In the genomic region with DNA sequence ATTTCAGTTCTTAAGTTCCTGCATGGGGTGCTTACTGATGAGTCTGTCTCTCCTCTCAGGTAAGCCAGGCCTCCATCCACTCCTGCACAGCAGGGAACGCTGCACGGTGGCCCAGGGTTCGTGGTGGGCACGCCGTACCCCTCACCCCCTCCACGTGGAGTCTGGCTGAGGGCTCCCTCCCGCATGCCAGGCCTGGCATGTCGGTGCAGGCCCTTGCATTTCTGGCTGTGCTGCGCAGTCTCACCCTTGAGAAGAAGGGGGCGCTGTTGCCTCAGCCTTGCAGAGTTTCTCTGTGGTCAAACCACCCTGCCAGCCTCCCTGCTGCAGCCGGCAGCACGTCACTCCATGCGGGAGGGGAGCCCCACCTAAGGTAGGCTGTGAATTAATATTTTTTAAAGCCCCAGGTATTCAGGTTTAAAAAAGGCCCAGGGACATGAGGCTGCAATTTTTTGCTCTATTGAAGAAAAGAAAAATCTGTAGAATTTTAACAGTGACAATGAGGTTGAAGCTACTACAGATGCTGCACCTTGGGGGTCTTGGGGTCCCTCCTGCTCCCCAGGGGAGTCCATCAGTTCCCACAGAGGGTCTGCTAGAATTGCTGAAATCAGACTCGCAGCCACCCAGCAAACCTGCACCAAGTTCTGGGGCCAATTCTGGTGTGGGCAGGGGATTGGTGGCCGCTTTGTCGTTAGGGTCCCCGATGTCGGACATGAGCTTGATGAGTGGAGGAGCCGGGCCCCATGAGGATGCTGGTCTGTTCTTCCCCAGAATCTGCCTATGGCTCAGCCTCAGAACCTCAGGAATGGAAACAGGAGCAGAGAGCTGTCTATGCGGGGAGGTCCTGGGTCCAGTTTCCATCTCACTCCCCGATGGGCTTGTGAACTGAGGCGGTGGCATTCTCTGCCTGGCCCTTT, we compare ENCODE assay signal across 8 cellular contexts. TPM values are rescaled to one million over a fixed set of nuclear protein-coding genes. Genes with fewer than 3 reads are reported as not detected.
DNase-seq lines count a peak whose midpoint lies in the region; ATAC-seq and TF ChIP-seq lines count a peak whose summit lies in the region.

No MANE protein-coding gene starts in this region.

- peak; percentile 93 for TF ChIP-seq CTCF in WTC11 (IDR thresholded peaks at IDR 0.05)

- peak; percentile 92 for DNase-seq in AG20443 (ENCODE audit: low spot score)
- DNase-seq in NCI-H2107 treated with DMSO at 0.1 percent for 48 hours (lab: John Stamatoyannopoulos, UW; ENCODE audit: unreplicated experiment): peak; percentile 85
- DNase-seq in WTC11 (ENCODE audit: low spot score): peak; percentile 92
- DNase-seq in central memory CD4-positive, alpha-beta T cell: peak; percentile 28
- DNase-seq in kidney tubule cell (ENCODE audit: low spot score): peak; percentile 91
- DNase-seq in stimulated activated CD4-positive, alpha-beta T cell treated with anti-CD3 and anti-CD28 coated beads, Interleukin-1b, Interleukin-23, amount 100 ng/mL, for 4 hours (ENCODE audit: low read depth in 2 of 2): peak; percentile 12 to 37

- H3K4me1 Mint-ChIP-seq in WTC11: peaks cover 8% of the 10 kb centered on the region

- H3K36me3 Mint-ChIP-seq in WTC11: no peaks in the 10 kb centered on the region

- no peak overlapping the region for H3K4me3 Mint-ChIP-seq in WTC11

- H3K9me3 Mint-ChIP-seq in WTC11: 0 out of 2 replicates have a peak, but pooled peaks cover 4% of the 10 kb centered on the region

- ATAC-seq in GM18870 (IDR thresholded peaks at IDR 0.05; ENCODE audit: unreplicated experiment) (peak; percentile 72), HG03103 (IDR thresholded peaks at IDR 0.05; ENCODE audit: low read depth, unreplicated experiment) (peak; percentile 89), WTC11 (peak; percentile 93)

- H3K27ac Mint-ChIP-seq in WTC11: no peak overlapping the region

- POLR2A ChIA-PET in WTC11 (lab: Charles Lee): interaction anchor here (0.7 to 1.2 kb wide), 2 partner anchors 12 to 71 kb away, joined by 3 read pairs; no protein-coding TSS in a partner anchor

- H3K27me3 Mint-ChIP-seq in WTC11 (ENCODE audit: low read depth): no peaks in the 10 kb centered on the region

- CTCF ChIA-PET in WTC11 (lab: Charles Lee): interaction anchor here (0.5 to 2.1 kb wide), 19 partner anchors 9 to 753 kb away, joined by 3 to 33 read pairs (median 4); no protein-coding TSS in a partner anchor

TF ChIP-seq in WTC11, 78 proteins besides CTCF, POLR2A, EP300 and RAD21:
- 0 out of 2 replicates have a peak, but pooled peaks have one; percentile 44 for TF ChIP-seq CREM (CRISPR knock-in tag; IDR thresholded peaks at IDR 0.05)
- TF ChIP-seq MYBL2 (CRISPR knock-in tag; IDR thresholded peaks at IDR 0.05): peak; percentile 34; the same call in 1 of the 2 replicates
- no peak for TF ChIP-seq ZNF317 (CRISPR knock-in tag; IDR thresholded peaks at IDR 0.05; ENCODE audit: borderline replicate concordance, low read depth)
- no peak for TF ChIP-seq FOXJ3 (CRISPR knock-in tag; IDR thresholded peaks at IDR 0.05; ENCODE audit: borderline replicate concordance)
- TF ChIP-seq ZNF423 (CRISPR knock-in tag; IDR thresholded peaks at IDR 0.05): 0 out of 2 replicates have a peak, but pooled peaks have one; percentile 2
- TF ChIP-seq, protein P1, sequence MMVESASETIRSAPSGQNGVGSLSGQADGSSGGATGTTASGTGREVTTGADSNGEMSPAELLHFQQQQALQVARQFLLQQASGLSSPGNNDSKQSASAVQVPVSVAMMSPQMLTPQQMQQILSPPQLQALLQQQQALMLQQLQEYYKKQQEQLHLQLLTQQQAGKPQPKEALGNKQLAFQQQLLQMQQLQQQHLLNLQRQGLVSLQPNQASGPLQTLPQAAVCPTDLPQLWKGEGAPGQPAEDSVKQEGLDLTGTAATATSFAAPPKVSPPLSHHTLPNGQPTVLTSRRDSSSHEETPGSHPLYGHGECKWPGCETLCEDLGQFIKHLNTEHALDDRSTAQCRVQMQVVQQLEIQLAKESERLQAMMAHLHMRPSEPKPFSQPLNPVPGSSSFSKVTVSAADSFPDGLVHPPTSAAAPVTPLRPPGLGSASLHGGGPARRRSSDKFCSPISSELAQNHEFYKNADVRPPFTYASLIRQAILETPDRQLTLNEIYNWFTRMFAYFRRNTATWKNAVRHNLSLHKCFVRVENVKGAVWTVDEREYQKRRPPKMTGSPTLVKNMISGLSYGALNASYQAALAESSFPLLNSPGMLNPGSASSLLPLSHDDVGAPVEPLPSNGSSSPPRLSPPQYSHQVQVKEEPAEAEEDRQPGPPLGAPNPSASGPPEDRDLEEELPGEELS (CRISPR knock-in tag; IDR thresholded peaks at IDR 0.05): peak; percentile 30; the same call in 1 of the 2 replicates
- TF ChIP-seq FOXP1 (CRISPR knock-in tag; IDR thresholded peaks at IDR 0.05; ENCODE audit: borderline replicate concordance): 0 out of 2 replicates have a peak, but pooled peaks have one; percentile 51
- TF ChIP-seq MAX (CRISPR knock-in tag; IDR thresholded peaks at IDR 0.05): peak; percentile 64; the same call in 1 of the 2 replicates
- TF ChIP-seq, protein P2, sequence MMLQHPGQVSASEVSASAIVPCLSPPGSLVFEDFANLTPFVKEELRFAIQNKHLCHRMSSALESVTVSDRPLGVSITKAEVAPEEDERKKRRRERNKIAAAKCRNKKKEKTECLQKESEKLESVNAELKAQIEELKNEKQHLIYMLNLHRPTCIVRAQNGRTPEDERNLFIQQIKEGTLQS (CRISPR knock-in tag; conservative IDR thresholded peaks at IDR 0.05): no peak
- TF ChIP-seq ETV6 (CRISPR knock-in tag; IDR thresholded peaks at IDR 0.05): 0 out of 2 replicates have a peak, but pooled peaks have one; percentile 15
- TF ChIP-seq OVOL2 (CRISPR knock-in tag; IDR thresholded peaks at IDR 0.05; ENCODE audit: borderline replicate concordance): no peak
- peak; percentile 21; the same call in 1 of the 2 replicates for TF ChIP-seq FOXK1 (CRISPR knock-in tag; IDR thresholded peaks at IDR 0.05)
- TF ChIP-seq SP1 (CRISPR knock-in tag; conservative IDR thresholded peaks at IDR 0.05): 0 out of 2 replicates have a peak, but pooled peaks have one; percentile 47
- no peak for TF ChIP-seq ATF1 (CRISPR knock-in tag; IDR thresholded peaks at IDR 0.05)
TF ChIP-seq in WTC11: peak in this region for 9.

RNA-seq across cellular contexts. Expression of gene TENT4A, which starts 52.6 kb away (rescaled TPM):
- total RNA-seq in WTC11 (2021): 28.7 to 29.4 TPM (median 29.2 TPM) in 3 replicates

Comparison
In these comparisons a context has a peak if more than half of its experiments do, and no peak if none do; other contexts are left out.
1. Peak in every context shown above with its lines: DNase-seq and ATAC-seq.
2. DNase-seq: peak in every context shown above with its lines; median percentile 92 in AG20443; 92 in WTC11; 91 in kidney tubule cell; 85 in NCI-H2107 treated with DMSO at 0.1 percent for 48 hours; 28 in central memory CD4-positive, alpha-beta T cell; 24 in stimulated activated CD4-positive, alpha-beta T cell treated with anti-CD3 and anti-CD28 coated beads, Interleukin-1b, Interleukin-23, amount 100 ng/mL, for 4 hours.